In the genomic region with DNA sequence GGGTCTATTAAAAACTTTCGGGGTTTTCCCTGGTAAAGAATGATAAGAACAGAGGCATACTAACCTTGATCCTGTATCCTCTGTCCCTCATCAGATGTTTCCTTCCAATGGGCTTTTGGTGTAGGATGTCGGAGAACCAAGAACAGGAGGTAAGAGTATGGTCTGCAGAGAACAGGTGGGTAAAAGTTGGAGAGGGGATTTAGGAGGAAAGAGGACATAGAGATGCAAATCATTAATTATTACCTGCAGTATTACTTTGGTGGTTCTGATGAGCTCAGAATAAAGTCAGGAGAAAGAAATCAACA, we compare ENCODE assay signal across 18 cellular contexts. TPM values are rescaled to one million over a fixed set of nuclear protein-coding genes. Genes with fewer than 3 reads are reported as not detected.
DNase-seq lines count a peak whose midpoint lies in the region; ATAC-seq and TF ChIP-seq lines count a peak whose summit lies in the region.
"Had no signal": no experiment of that assay in that cellular context is flagged by ENCODE, and none has a peak within 500 bp of the region (broad histone marks: within the 10 kb centered on the region; RNA-seq: fewer than 3 reads in every experiment).

No MANE protein-coding gene starts in this region.

- H3K9me3 Mint-ChIP-seq in activated T-cell treated with anti-CD3 and anti-CD28 coated beads, Interleukin-2, amount 50 U/mL, for 4 hours = no peaks in the 10 kb centered on the region
- H3K9me3 Mint-ChIP-seq in activated naive CD8-positive, alpha-beta T cell (ENCODE audit: low read depth) = no peaks in the 10 kb centered on the region
- peaks cover 0 to 3% of the 10 kb centered on the region in 2 donors for H3K9me3 Mint-ChIP-seq in stimulated activated naive B cell treated with anti-CD40 and anti-IgM and Interleukin-4, amounts not matched to agents 10 μg/mL and 1 μg/mL and 100 μg/mL, for 72 hours

- peak overlapping the region; percentile 74 for H3K4me3 Mint-ChIP-seq in activated T-cell treated with anti-CD3 and anti-CD28 coated beads, Interleukin-2, amount 50 U/mL, for 4 hours
- peak overlapping the region; percentile 81 for H3K4me3 Mint-ChIP-seq in activated naive CD8-positive, alpha-beta T cell
- H3K4me3 Mint-ChIP-seq in stimulated activated naive B cell treated with anti-CD40 and anti-IgM and Interleukin-4, amounts not matched to agents 10 μg/mL and 1 μg/mL and 100 μg/mL, for 72 hours = peak overlapping the region; percentile 73 to 91

- peak overlapping the region; percentile 98 for H3K27ac Mint-ChIP-seq in activated naive CD8-positive, alpha-beta T cell
- peak overlapping the region; percentile 95 for H3K27ac Mint-ChIP-seq in stimulated activated naive B cell treated with anti-CD40 and anti-IgM and Interleukin-4, amounts not matched to agents 10 μg/mL and 1 μg/mL and 100 μg/mL, for 72 hours

- peaks cover 14% of the 10 kb centered on the region for H3K36me3 ChIP-seq in effector memory CD4-positive, alpha-beta T cell (ENCODE audit: control insufficient read depth, insufficient read depth, low read length)

- H3K4me3 ChIP-seq in HL-60 (replicated peaks; ENCODE audit: insufficient read depth, low read length) = no peak overlapping the region
- H3K4me3 ChIP-seq in effector memory CD4-positive, alpha-beta T cell (ENCODE audit: insufficient read depth, low read depth, low read length, poor library complexity, severe bottlenecking) = no peak overlapping the region
- H3K4me3 ChIP-seq: coronary artery, gastrocnemius medialis, lower lobe of right lung, psoas muscle, stomach had no signal

- TF ChIP-seq CTCF in HL-60 (IDR thresholded peaks at IDR 0.05; ENCODE audit: insufficient read depth, low read length) = no peak

- H3K27ac ChIP-seq in HL-60 (replicated peaks) = peak overlapping the region; percentile 78
- no peak overlapping the region for H3K27ac ChIP-seq in effector memory CD4-positive, alpha-beta T cell (ENCODE audit: insufficient read depth, low read length, poor library complexity, severe bottlenecking)
- H3K27ac ChIP-seq: coronary artery, gastrocnemius medialis, KMS-11, lower lobe of right lung, psoas muscle had no signal

- H3K27me3 Mint-ChIP-seq in activated T-cell treated with anti-CD3 and anti-CD28 coated beads, Interleukin-2, amount 50 U/mL, for 4 hours (ENCODE audit: low read depth) = no peaks in the 10 kb centered on the region
- H3K27me3 Mint-ChIP-seq in activated naive CD8-positive, alpha-beta T cell = no peaks in the 10 kb centered on the region
- no peaks in the 10 kb centered on the region for H3K27me3 Mint-ChIP-seq in stimulated activated naive B cell treated with anti-CD40 and anti-IgM and Interleukin-4, amounts not matched to agents 10 μg/mL and 1 μg/mL and 100 μg/mL, for 72 hours

- peaks cover 7% of the 10 kb centered on the region for H3K36me3 Mint-ChIP-seq in activated T-cell treated with anti-CD3 and anti-CD28 coated beads, Interleukin-2, amount 50 U/mL, for 4 hours (ENCODE audit: insufficient read depth)
- H3K36me3 Mint-ChIP-seq in activated naive CD8-positive, alpha-beta T cell = peaks cover 2% of the 10 kb centered on the region
- H3K36me3 Mint-ChIP-seq in stimulated activated naive B cell treated with anti-CD40 and anti-IgM and Interleukin-4, amounts not matched to agents 10 μg/mL and 1 μg/mL and 100 μg/mL, for 72 hours = peaks cover 49 to 52% of the 10 kb centered on the region in 2 donors

- H3K9me3 ChIP-seq in effector memory CD4-positive, alpha-beta T cell (ENCODE audit: control insufficient read depth, low read length) = no peaks in the 10 kb centered on the region
- H3K9me3 ChIP-seq: Caco-2, gastrocnemius medialis, lower lobe of right lung, psoas muscle, stomach had no signal

- no peak for DNase-seq in activated T-cell treated with anti-CD3 and anti-CD28 coated beads, Interleukin-2, amount 50 U/mL, for 4 hours
- no peak for DNase-seq in activated T-cell treated with anti-CD3 and anti-CD28 coated beads, Interleukin-2, amount 50 U/mL, for 1 hour
- DNase-seq in HL-60 (ENCODE audit: low read depth in 1 of 2, low spot score in 1 of 2) (no peak), kidney tubule cell (ENCODE audit: low spot score) (no peak)
- no peak for DNase-seq in stimulated activated naive B cell treated with anti-CD40 and anti-IgM and Interleukin-4, amounts not matched to agents 10 μg/mL and 1 μg/mL and 100 μg/mL, for 72 hours
- DNase-seq in effector memory CD4-positive, alpha-beta T cell = no peak
- DNase-seq: activated CD4-positive, CD25-positive, alpha-beta regulatory T cell treated with anti-CD3 and anti-CD28 coated beads, Interleukin-2, amount 50 U/mL, for 72 hours; Caco-2; EL; gastrocnemius medialis; lower lobe of right lung; NCI-H1417 treated with DMSO at 0.1 percent for 48 hours; psoas muscle; stomach had no signal

- H3K4me1 Mint-ChIP-seq in activated T-cell treated with anti-CD3 and anti-CD28 coated beads, Interleukin-2, amount 50 U/mL, for 4 hours (ENCODE audit: low read depth) = peaks cover 53% of the 10 kb centered on the region
- peaks cover 52% of the 10 kb centered on the region for H3K4me1 Mint-ChIP-seq in activated naive CD8-positive, alpha-beta T cell (ENCODE audit: low read depth)
- peaks cover 27 to 58% of the 10 kb centered on the region in 2 donors for H3K4me1 Mint-ChIP-seq in stimulated activated naive B cell treated with anti-CD40 and anti-IgM and Interleukin-4, amounts not matched to agents 10 μg/mL and 1 μg/mL and 100 μg/mL, for 72 hours

- H3K27me3 ChIP-seq in HL-60 (ENCODE audit: insufficient read depth, poor library complexity, severe bottlenecking) = no peaks in the 10 kb centered on the region
- H3K27me3 ChIP-seq in effector memory CD4-positive, alpha-beta T cell (replicated peaks; ENCODE audit: control insufficient read depth, insufficient read depth, low read length, poor library complexity, severe bottlenecking) = no peaks in the 10 kb centered on the region
- H3K27me3 ChIP-seq: gastrocnemius medialis, stomach had no signal

- H3K4me1 ChIP-seq in effector memory CD4-positive, alpha-beta T cell (ENCODE audit: control insufficient read depth, insufficient read depth, low read length, poor library complexity, severe bottlenecking) = peaks cover 20% of the 10 kb centered on the region

- ATAC-seq in activated T-cell treated with anti-CD3 and anti-CD28 coated beads, Interleukin-2, amount 50 U/mL, for 4 hours = no peak
- no peak for ATAC-seq in stimulated activated naive B cell treated with anti-CD40 and anti-IgM and Interleukin-4, amounts not matched to agents 10 μg/mL and 1 μg/mL and 100 μg/mL, for 72 hours (replicated peaks)
- no peak for ATAC-seq in HG03342 (IDR thresholded peaks at IDR 0.05; ENCODE audit: unreplicated experiment)
- ATAC-seq: gastrocnemius medialis, lower lobe of right lung, psoas muscle had no signal

RNA-seq across cellular contexts. Expression of gene SNX11, which starts 4.3 kb away (rescaled TPM):
- 10 to 100 TPM; 30.5 to 41.9 (median 30.9) TPM for total RNA-seq in activated T-cell treated with anti-CD3 and anti-CD28 coated beads, Interleukin-2, amount 50 U/mL, for 4 hours

RNA-seq across cellular contexts. Expression of gene CBX1, which starts 10.6 kb away (rescaled TPM):
- 10 to 100 TPM; 53.2 to 64.4 (median 60.8) TPM for total RNA-seq in activated T-cell treated with anti-CD3 and anti-CD28 coated beads, Interleukin-2, amount 50 U/mL, for 4 hours
